Comparison of ENCODE assay signal across 32 cellular contexts in the genomic region with DNA sequence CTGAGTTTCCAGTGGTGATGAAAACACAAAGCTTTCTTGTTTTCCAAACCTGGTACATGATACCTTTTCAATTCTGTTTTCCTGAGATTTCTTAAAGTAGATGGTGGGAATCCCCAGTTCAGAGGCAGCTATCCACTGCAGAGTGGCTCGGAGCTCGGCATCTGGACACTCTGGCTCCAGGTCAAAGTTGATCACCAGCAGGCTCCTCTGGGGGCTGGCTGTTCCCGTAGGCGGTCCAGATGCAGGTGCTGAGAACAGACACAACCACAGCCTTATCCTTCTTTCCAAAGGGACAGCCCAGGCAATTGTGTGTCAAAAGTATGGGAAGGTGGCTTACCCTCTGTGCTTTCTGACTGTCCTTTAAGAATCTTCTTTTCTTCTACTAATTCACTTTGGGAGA.
"Had no signal": no experiment of that assay in that cellular context is flagged by ENCODE, and none has a peak within 500 bp of the region (broad histone marks: within the 10 kb centered on the region; RNA-seq: fewer than 3 reads in every experiment).

No MANE protein-coding gene starts in this region.

- DNase-seq: activated B cell treated with CpG ODN at 0.5 μM for 24 hours; activated CD4-positive, alpha-beta memory T cell treated with anti-CD3 and anti-CD28 coated beads for 36 hours; activated CD4-positive, alpha-beta T cell treated with anti-CD3 and anti-CD28 coated beads for 4 hours; activated CD4-positive, alpha-beta T cell treated with anti-CD3 and anti-CD28 coated beads, Interleukin-2, amount 10 ng/mL, durations not matched to agents 24 days and 14 days; activated CD4-positive, alpha-beta T cell treated with anti-CD3 and anti-CD28 coated beads, Interleukin-2, amount 50 U/mL, for 1 hour; activated CD4-positive, alpha-beta T cell treated with anti-CD3 and anti-CD28 coated beads, Interleukin-2, amount 50 U/mL, for 4 hours; activated CD4-positive, CD25-positive, alpha-beta regulatory T cell treated with anti-CD3 and anti-CD28 coated beads, Interleukin-2, amount 50 U/mL, for 72 hours; activated CD8-positive, alpha-beta memory T cell treated with anti-CD3 and anti-CD28 coated beads, Interleukin-2, amount 50 U/mL, for 4 hours; activated CD8-positive, alpha-beta T cell treated with anti-CD3 and anti-CD28 coated beads for 36 hours; activated effector memory CD4-positive, alpha-beta T cell treated with Interleukin-2 at 50 U/mL for 16 hours; activated gamma-delta T cell; activated naive CD4-positive, alpha-beta T cell treated with anti-CD3 and anti-CD28 coated beads, Interleukin-2, amount 10 ng/mL, durations not matched to agents 7 days and 5 days; activated naive CD4-positive, alpha-beta T cell treated with Interleukin-2 at 50 U/mL for 16 hours; activated naive CD8-positive, alpha-beta T cell treated with anti-CD3 and anti-CD28 coated beads, Interleukin-2, amount 10 ng/mL, durations not matched to agents 7 days and 5 days; activated naive CD8-positive, alpha-beta T cell treated with anti-CD3 and anti-CD28 coated beads, Interleukin-2, amount 50 U/mL, for 24 hours; activated T-cell treated with anti-CD3 and anti-CD28 coated beads for 4 hours; activated T-cell treated with anti-CD3 and anti-CD28 coated beads, Interleukin-2, amount 50 U/mL, for 1 hour; activated T-cell treated with anti-CD3 and anti-CD28 coated beads, Interleukin-2, amount 50 U/mL, for 4 hours; activated T-cell treated with anti-CD3 and anti-CD28 coated beads, Interleukin-2, amount 50 U/mL, for 72 hours; amygdala; anterior cingulate cortex; caudate nucleus; cerebellar nuclear complex; T-helper 1 cell; T-helper 2 cell; T-helper 9 cell had no signal

- H3K36me3 ChIP-seq: ascending aorta had no signal

- H3K4me3 ChIP-seq: ascending aorta, cardiac muscle cell had no signal

- ATAC-seq: activated CD8-positive, alpha-beta T cell treated with anti-CD3 and anti-CD28 coated beads for 36 hours; activated naive CD8-positive, alpha-beta T cell treated with anti-CD3 and anti-CD28 coated beads, Interleukin-2, amount 50 U/mL, for 24 hours; activated T-cell treated with anti-CD3 and anti-CD28 coated beads, Interleukin-2, amount 50 U/mL, for 4 hours; activated T-cell treated with anti-CD3 and anti-CD28 coated beads, Interleukin-2, amount 50 U/mL, for 72 hours; activated T-helper 17 cell treated with anti-CD3 and anti-CD28 coated beads, Interleukin-2, amount 50 U/mL, for 72 hours had no signal

- H3K4me1 ChIP-seq: ascending aorta had no signal

- H3K27ac ChIP-seq: ascending aorta, cardiac muscle cell, VCaP had no signal

- FAIRE-seq: bronchial epithelial cell, TTC549 had no signal

- H3K27me3 ChIP-seq: ascending aorta, cardiac muscle cell had no signal

- H3K9me3 ChIP-seq: ascending aorta had no signal
